2 cellular contexts compared by ENCODE assay signal in the genomic region with DNA sequence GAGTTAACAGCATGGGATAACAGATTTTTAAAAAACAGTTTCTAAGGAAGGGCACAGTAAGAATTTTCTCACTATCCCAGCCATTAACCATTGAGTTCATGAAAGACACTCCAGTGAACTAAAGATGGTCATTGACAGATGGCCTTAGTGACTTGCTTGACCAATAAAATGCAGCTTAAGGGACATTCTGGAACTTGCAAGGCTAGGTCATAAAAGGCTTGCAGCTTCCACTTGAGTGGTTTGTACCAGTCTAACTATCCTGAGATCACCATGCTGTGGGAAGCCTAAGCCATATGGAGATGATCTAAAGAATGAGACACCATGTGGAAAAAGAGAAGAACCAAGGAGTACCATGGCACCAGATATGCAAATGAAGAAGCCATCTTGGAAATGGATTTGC.
TF ChIP-seq lines count a peak whose summit lies in the region.

No MANE protein-coding gene starts in this region.

TF ChIP-seq in GM12891, 5 proteins besides CTCF, POLR2A, EP300 and RAD21:
- no peak for TF ChIP-seq SPI1 (IDR thresholded peaks at IDR 0.05; ENCODE audit: low read depth, low read length)
- no peak for TF ChIP-seq POU2F2 (IDR thresholded peaks at IDR 0.05; ENCODE audit: low read depth, low read length)
- no peak for TF ChIP-seq POLR2AphosphoS5 (IDR thresholded peaks at IDR 0.05; ENCODE audit: low read depth, low read length)
- TF ChIP-seq PAX5 (IDR thresholded peaks at IDR 0.05; ENCODE audit: insufficient read depth, low read length, severe bottlenecking): no peak
- TF ChIP-seq TAF1 (IDR thresholded peaks at IDR 0.05; ENCODE audit: low read depth, low read length): no peak

TF ChIP-seq in H1, 55 proteins besides CTCF, POLR2A, EP300 and RAD21:
- TF ChIP-seq YY1 (IDR thresholded peaks at IDR 0.05; ENCODE audit: low read depth, low read length): 0 out of 2 replicates have a peak, but pooled peaks have one; percentile 20
- TF ChIP-seq CBX8 (IDR thresholded peaks at IDR 0.05; ENCODE audit: borderline replicate concordance, low read depth, low read length): no peak
- TF ChIP-seq SP1 (IDR thresholded peaks at IDR 0.05; ENCODE audit: low read depth, low read length): no peak
- no peak for TF ChIP-seq GABPA (IDR thresholded peaks at IDR 0.05; ENCODE audit: borderline replicate concordance, insufficient read depth, low read length)
- TF ChIP-seq TBP (IDR thresholded peaks at IDR 0.05; ENCODE audit: low read depth, low read length): no peak
- no peak for TF ChIP-seq BCL11A (IDR thresholded peaks at IDR 0.05; ENCODE audit: low read depth in 2 of 2, low read length in 2 of 2)
- TF ChIP-seq KDM5A (IDR thresholded peaks at IDR 0.05; ENCODE audit: low read length): no peak
- TF ChIP-seq EZH2 (IDR thresholded peaks at IDR 0.05; ENCODE audit: low read depth, low read length, severe bottlenecking): no peak
